In genomic region chr14:102314242-102315011, GRCh38 we compare ENCODE assay signal across 8 cellular contexts. TPM values are rescaled to one million over a fixed set of nuclear protein-coding genes. Genes with fewer than 3 reads are reported as not detected.
A peak's percentile ranks its signal among the peaks of the same experiment; 100 is the strongest.
DNase-seq lines count a peak whose midpoint lies in the region; ATAC-seq and TF ChIP-seq lines count a peak whose summit lies in the region.

No MANE protein-coding gene starts in this region.

- no peak for DNase-seq in AG04449 (ENCODE audit: low read depth, low spot score)
- peak; percentile 76 for DNase-seq in NCI-H345 treated with DMSO at 0.1 percent for 48 hours (lab: John Stamatoyannopoulos, UW; ENCODE audit: unreplicated experiment)
- peak; percentile 87 for DNase-seq in activated CD4-positive, alpha-beta T cell treated with anti-CD3 and anti-CD28 coated beads for 48 hours
- peak; percentile 89 to 90 (median 90) for DNase-seq in right lobe of liver
- DNase-seq in stimulated activated CD4-positive, alpha-beta T cell treated with anti-CD3 and anti-CD28 coated beads, Interleukin-2, amount 100 ng/mL, for 48 hours = peak; percentile 78 to 79

- H3K27me3 Mint-ChIP-seq in dendritic cell treated with granulocyte-macrophage colony-stimulating factor and Interleukin-4, amounts not matched to agents 40 ng/mL and 50 ng/mL, for 4 days = peaks cover 16% of the 10 kb centered on the region

- peaks cover 4% of the 10 kb centered on the region for H3K36me3 Mint-ChIP-seq in dendritic cell treated with granulocyte-macrophage colony-stimulating factor and Interleukin-4, amounts not matched to agents 40 ng/mL and 50 ng/mL, for 4 days (ENCODE audit: low read depth)

- H3K4me3 Mint-ChIP-seq in dendritic cell treated with granulocyte-macrophage colony-stimulating factor and Interleukin-4, amounts not matched to agents 40 ng/mL and 50 ng/mL, for 4 days = peak overlapping the region; percentile 74

- H3K36me3 ChIP-seq in right lobe of liver = no peaks in the 10 kb centered on the region

- ATAC-seq in GM18519 (IDR thresholded peaks at IDR 0.05; ENCODE audit: low FRiP score, unreplicated experiment) (peak; percentile 49), HG03103 (IDR thresholded peaks at IDR 0.05; ENCODE audit: low read depth, unreplicated experiment) (peak; percentile 39), right lobe of liver (peak; percentile 80 to 88 (median 82))

- peak overlapping the region; percentile 35 for H3K27ac Mint-ChIP-seq in dendritic cell treated with granulocyte-macrophage colony-stimulating factor and Interleukin-4, amounts not matched to agents 40 ng/mL and 50 ng/mL, for 4 days

- peaks cover 31% of the 10 kb centered on the region for H3K4me1 Mint-ChIP-seq in dendritic cell treated with granulocyte-macrophage colony-stimulating factor and Interleukin-4, amounts not matched to agents 40 ng/mL and 50 ng/mL, for 4 days (ENCODE audit: low read depth)

- peak; percentile 98 for TF ChIP-seq CTCF in AG04449 (IDR thresholded peaks at IDR 0.05; ENCODE audit: insufficient read depth, low read length, missing control alignments)
- TF ChIP-seq CTCF in right lobe of liver (IDR thresholded peaks at IDR 0.05) = peak; percentile 93 to 96 (median 96)

- no peaks in the 10 kb centered on the region for H3K27me3 ChIP-seq in right lobe of liver

- intact Hi-C loops in dendritic cell treated with granulocyte-macrophage colony-stimulating factor and Interleukin-4, amounts not matched to agents 40 ng/mL and 50 ng/mL, for 4 days (cut with micrococcal nuclease) = loop anchor here (2.0 to 10.0 kb wide), 2 partner anchors 78 to 350 kb away; partner anchors contain the start of gene DYNC1H1
- intact Hi-C loops in right lobe of liver (cut with DNase I) = loop anchor here (5.0 kb wide), 1 partner anchor 82 kb away; no protein-coding TSS in a partner anchor

- WGBS in right lobe of liver (ENCODE audit: insufficient coverage, low coverage, low lambda C conversion rate, missing lambda C conversion rate) = 6% methylated on average over 26 of the region's 52 CpGs

- H3K4me3 ChIP-seq in AG04449 (ENCODE audit: low read depth, low read length) (peak overlapping the region; percentile 59), right lobe of liver (peak overlapping the region; percentile 43 to 50 (median 47))

- CTCF ChIA-PET in AG04449 (lab: Yijun Ruan, JAX) = interaction anchor here (0.7 to 8.1 kb wide), 63 partner anchors 7 to 608 kb away, joined by 3 to 113 read pairs (median 4); partner anchors contain the start of gene MOK

- peak overlapping the region in 1 of 3 donors; percentile 5 for H3K27ac ChIP-seq in right lobe of liver

- peaks cover 0 to 18% (median 3%) of the 10 kb centered on the region in 4 donors for H3K4me1 ChIP-seq in right lobe of liver

- H3K9me3 ChIP-seq in right lobe of liver = no peaks in the 10 kb centered on the region

- TF ChIP-seq POLR2A in right lobe of liver (IDR thresholded peaks at IDR 0.05) = no peak

- no peaks in the 10 kb centered on the region for H3K9me3 Mint-ChIP-seq in dendritic cell treated with granulocyte-macrophage colony-stimulating factor and Interleukin-4, amounts not matched to agents 40 ng/mL and 50 ng/mL, for 4 days

- POLR2A ChIA-PET in AG04449 (lab: Yijun Ruan, JAX) = interaction anchor here (0.7 to 1.3 kb wide), 2 partner anchors 10 to 218 kb away, joined by 3 read pairs; partner anchors contain the start of gene MOK

RNA-seq across cellular contexts. Expression of gene ZNF839, which starts 5.1 kb away (rescaled TPM):
- 1 to 10 TPM; 3.6 to 8.7 (median 5.9) TPM for total RNA-seq in right lobe of liver

RNA-seq across cellular contexts. Expression of gene MOK, which starts 9.5 kb away (rescaled TPM):
- total RNA-seq in right lobe of liver = 1 to 10 TPM; 2.7 to 4.7 (median 3.8) TPM

RNA-seq across cellular contexts. Expression of gene CINP, which starts 48.3 kb away (rescaled TPM):
- total RNA-seq in right lobe of liver = 10 to 100 TPM; 15.2 to 32.3 (median 21.0) TPM

RNA-seq across cellular contexts. Expression of gene TECPR2, which starts 48.3 kb away (rescaled TPM):
- total RNA-seq in right lobe of liver = 10 to 100 TPM in 2 of 6 experiments, 1 to 10 TPM in 4; 5.5 to 10.5 (median 9.4) TPM
